Comparison of ENCODE assay signal across 2 cellular contexts in the genomic region with DNA sequence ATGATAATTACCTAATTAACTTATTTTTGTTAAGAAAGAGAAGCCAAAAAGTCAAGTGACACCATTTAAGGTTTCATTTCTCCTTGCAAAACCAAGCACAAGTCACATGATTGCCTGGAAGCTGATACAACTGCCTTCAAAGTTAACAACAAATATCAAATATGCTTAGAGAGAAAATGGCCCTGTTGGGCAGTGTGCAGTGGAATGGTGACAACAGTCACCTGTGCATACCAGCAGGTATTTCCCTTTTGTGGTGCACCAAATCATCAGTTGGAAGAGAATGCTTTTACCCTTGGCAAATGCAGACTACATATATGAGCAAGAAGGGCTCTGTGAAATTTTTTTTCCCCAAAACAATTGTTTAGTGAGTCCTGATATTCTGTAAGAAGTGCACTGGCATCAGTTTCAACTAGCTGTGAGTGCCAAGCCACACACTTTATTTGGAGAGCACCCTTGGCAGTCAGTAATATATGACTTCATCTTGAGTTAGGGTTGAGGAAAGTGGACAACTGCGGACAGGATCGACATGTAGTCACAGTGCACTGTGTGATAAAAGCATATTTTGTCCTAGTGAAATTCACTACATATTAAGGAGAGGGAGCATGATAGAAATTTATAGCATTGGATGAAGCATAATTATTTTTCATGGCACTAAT.
TF ChIP-seq lines count a peak whose summit lies in the region.

No MANE protein-coding gene starts in this region.

TF ChIP-seq in IMR-90, 13 proteins besides CTCF, POLR2A, EP300 and RAD21:
- TF ChIP-seq MXI1 (IDR thresholded peaks at IDR 0.05; ENCODE audit: borderline replicate concordance, low read depth, low read length) (no peak), ELK1 (IDR thresholded peaks at IDR 0.05; ENCODE audit: borderline replicate concordance, low read depth, low read length) (no peak), MAZ (IDR thresholded peaks at IDR 0.05; ENCODE audit: borderline replicate concordance, low read depth, low read length) (no peak), CHD1 (IDR thresholded peaks at IDR 0.05; ENCODE audit: low read depth, low read length) (no peak), RFX5 (IDR thresholded peaks at IDR 0.05; ENCODE audit: low read depth, low read length) (no peak), FOS (IDR thresholded peaks at IDR 0.05; ENCODE audit: low read depth, low read length) (no peak), RCOR1 (IDR thresholded peaks at IDR 0.05; ENCODE audit: insufficient replicate concordance, low read length) (no peak), NFE2L2 (IDR thresholded peaks at IDR 0.05; ENCODE audit: low read depth, low read length) (no peak), MAFK (IDR thresholded peaks at IDR 0.05; ENCODE audit: low read depth, low read length) (no peak), SMC3 (IDR thresholded peaks at IDR 0.05; ENCODE audit: low read depth, low read length) (no peak), CEBPB (IDR thresholded peaks at IDR 0.05; ENCODE audit: low read depth, low read length) (no peak), BHLHE40 (IDR thresholded peaks at IDR 0.05; ENCODE audit: low read depth, low read length) (no peak)
- TF ChIP-seq, protein P1, sequence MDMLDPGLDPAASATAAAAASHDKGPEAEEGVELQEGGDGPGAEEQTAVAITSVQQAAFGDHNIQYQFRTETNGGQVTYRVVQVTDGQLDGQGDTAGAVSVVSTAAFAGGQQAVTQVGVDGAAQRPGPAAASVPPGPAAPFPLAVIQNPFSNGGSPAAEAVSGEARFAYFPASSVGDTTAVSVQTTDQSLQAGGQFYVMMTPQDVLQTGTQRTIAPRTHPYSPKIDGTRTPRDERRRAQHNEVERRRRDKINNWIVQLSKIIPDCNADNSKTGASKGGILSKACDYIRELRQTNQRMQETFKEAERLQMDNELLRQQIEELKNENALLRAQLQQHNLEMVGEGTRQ (IDR thresholded peaks at IDR 0.05; ENCODE audit: low read depth, low read length), result no peak

TF ChIP-seq in GM12878, 131 proteins besides CTCF, POLR2A, EP300 and RAD21:
- TF ChIP-seq HCFC1 (IDR thresholded peaks at IDR 0.05; ENCODE audit: low read length) (no peak), RAD51 (IDR thresholded peaks at IDR 0.05) (peak; percentile 24; the same call in 1 of the 2 replicates), TCF12 (IDR thresholded peaks at IDR 0.05; ENCODE audit: low read depth, low read length) (no peak)
